8 cellular contexts compared by ENCODE assay signal in genomic region chr9:136543830-136544548, GRCh38. TPM values are rescaled to one million over a fixed set of nuclear protein-coding genes. Genes with fewer than 3 reads are reported as not detected.
DNase-seq lines count a peak whose midpoint lies in the region; ATAC-seq and TF ChIP-seq lines count a peak whose summit lies in the region.

No MANE protein-coding gene starts in this region.

- H3K4me3 Mint-ChIP-seq in activated naive CD8-positive, alpha-beta T cell = peak overlapping the region; percentile 91

- peaks cover 2% of the 10 kb centered on the region for H3K36me3 Mint-ChIP-seq in activated naive CD8-positive, alpha-beta T cell

- no peaks in the 10 kb centered on the region for H3K27me3 ChIP-seq in iPS-18a (ENCODE audit: control insufficient read depth, insufficient read depth, low read length)

- POLR2A ChIA-PET in HEK293 (lab: Yijun Ruan, JAX) = no interaction called here

- H3K9me3 ChIP-seq in HEK293 (ENCODE audit: control insufficient read depth, insufficient read depth, low read depth, low read length) = no peaks in the 10 kb centered on the region
- no peaks in the 10 kb centered on the region for H3K9me3 ChIP-seq in iPS-18a (ENCODE audit: control insufficient read depth, low read depth, low read length)

- peaks cover 3% of the 10 kb centered on the region; the same call in 1 of the 2 replicates for H3K4me1 ChIP-seq in HEK293 (ENCODE audit: control insufficient read depth, insufficient read depth, low read length)
- H3K4me1 ChIP-seq in iPS-18a (ENCODE audit: control insufficient read depth, low read depth, low read length) = peaks cover 12% of the 10 kb centered on the region

- H3K9ac ChIP-seq in iPS-18a (ENCODE audit: low read length) = no peak overlapping the region

- TF ChIP-seq CTCF in HEK293 (tag by site-specific recombination; IDR thresholded peaks at IDR 0.05) = no peak

- H3K4me1 Mint-ChIP-seq in activated naive CD8-positive, alpha-beta T cell (ENCODE audit: low read depth) = peaks cover 35% of the 10 kb centered on the region

- no peak for DNase-seq in skeletal muscle cell (ENCODE audit: low read depth)
- DNase-seq in UCSD-AML1 (lab: John Stamatoyannopoulos, UW; ENCODE audit: unreplicated experiment) = no peak
- no peak for DNase-seq in mesenteric fat pad (ENCODE audit: low spot score)

- no peak overlapping the region for H3K27ac ChIP-seq in HEK293 (ENCODE audit: extremely low read depth, low read depth, low read length)
- H3K27ac ChIP-seq in iPS-18a (ENCODE audit: low read length) = no peak overlapping the region

- ATAC-seq in GM21423 (IDR thresholded peaks at IDR 0.05; ENCODE audit: unreplicated experiment) (no peak), HG02973 (IDR thresholded peaks at IDR 0.05; ENCODE audit: unreplicated experiment) (no peak)

- H3K36me3 ChIP-seq in HEK293 (ENCODE audit: control insufficient read depth in 2 of 2, insufficient read depth in 1 of 2, low read length in 2 of 2) = peaks cover 0 to 18% of the 10 kb centered on the region in 2 experiments; a peak in 1 of 3 replicates
- H3K36me3 ChIP-seq in iPS-18a (ENCODE audit: control insufficient read depth, low read depth, low read length) = peaks cover 14% of the 10 kb centered on the region

- no peaks in the 10 kb centered on the region for H3K27me3 Mint-ChIP-seq in activated naive CD8-positive, alpha-beta T cell

- H3K4me3 ChIP-seq in HEK293 (ENCODE audit: low read depth, low read length) (peak overlapping the region; percentile 67), iPS-18a (ENCODE audit: low read length) (peak overlapping the region; percentile 73), skeletal muscle cell (ENCODE audit: low read depth, low read length) (peak overlapping the region; percentile 60)

- H3K9me3 Mint-ChIP-seq in activated naive CD8-positive, alpha-beta T cell (ENCODE audit: low read depth) = no peaks in the 10 kb centered on the region

- CTCF ChIA-PET in HEK293 (lab: Yijun Ruan, JAX) = no interaction called here

- peak overlapping the region; percentile 22 for H3K27ac Mint-ChIP-seq in activated naive CD8-positive, alpha-beta T cell

TF ChIP-seq in HEK293, 187 proteins besides CTCF, POLR2A, EP300 and RAD21:
- TF ChIP-seq PRDM4 (tag by site-specific recombination; IDR thresholded peaks at IDR 0.05) (no peak), SCRT1 (tag by site-specific recombination; IDR thresholded peaks at IDR 0.05; ENCODE audit: borderline replicate concordance) (peak; percentile 74), ZNF530 (tag by site-specific recombination; IDR thresholded peaks at IDR 0.05; ENCODE audit: low read depth) (no peak), ZNF175 (tag by site-specific recombination; IDR thresholded peaks at IDR 0.05) (no peak), ZNF174 (tag by site-specific recombination; IDR thresholded peaks at IDR 0.05) (no peak), ZNF18 (tag by site-specific recombination; IDR thresholded peaks at IDR 0.05) (peak; percentile 84), ZNF112 (tag by site-specific recombination; IDR thresholded peaks at IDR 0.05) (no peak), ZNF623 (tag by site-specific recombination; IDR thresholded peaks at IDR 0.05) (no peak), ZNF48 (tag by site-specific recombination; IDR thresholded peaks at IDR 0.05) (no peak), ZNF354C (tag by site-specific recombination; IDR thresholded peaks at IDR 0.05; ENCODE audit: borderline replicate concordance, low read depth) (no peak), ELK4 (IDR thresholded peaks at IDR 0.05; ENCODE audit: borderline replicate concordance, low read depth, low read length) (no peak), SP2 (tag by site-specific recombination; IDR thresholded peaks at IDR 0.05) (peak; percentile 49), SCRT2 (tag by site-specific recombination; IDR thresholded peaks at IDR 0.05) (peak; percentile 91), ZNF830 (tag by site-specific recombination; IDR thresholded peaks at IDR 0.05; ENCODE audit: low read depth) (no peak), ZNF843 (tag by site-specific recombination; IDR thresholded peaks at IDR 0.05) (no peak), BCL6B (tag by site-specific recombination; IDR thresholded peaks at IDR 0.05) (no peak)

RNA-seq across cellular contexts. Expression of gene NOTCH1, which starts 1.9 kb away (rescaled TPM):
- total RNA-seq in mesenteric fat pad = 89.5 TPM
